ENCODE assay signal across 16 cellular contexts in genomic region chr14:41785696-41786095, GRCh38.
DNase-seq lines count a peak whose midpoint lies in the region; TF ChIP-seq lines count a peak whose summit lies in the region.
"Had no signal": no experiment of that assay in that cellular context is flagged by ENCODE, and none has a peak within 500 bp of the region (broad histone marks: within the 10 kb centered on the region; RNA-seq: fewer than 3 reads in every experiment).

No MANE protein-coding gene starts in this region.

- H3K36me3 Mint-ChIP-seq in activated naive CD8-positive, alpha-beta T cell treated with anti-CD3 and anti-CD28 coated beads for 36 hours, result no peaks in the 10 kb centered on the region

- no peaks in the 10 kb centered on the region for H3K9me3 ChIP-seq in WERI-Rb-1 (ENCODE audit: severe bottlenecking)
- H3K9me3 ChIP-seq: ascending aorta, esophagus squamous epithelium, lower lobe of right lung had no signal

- no peak overlapping the region for H3K4me3 ChIP-seq in LNCaP clone FGC (ENCODE audit: low read depth, low read length)
- no peak overlapping the region for H3K4me3 ChIP-seq in WERI-Rb-1 (ENCODE audit: low read depth, low read length)
- H3K4me3 ChIP-seq: ascending aorta, esophagus squamous epithelium, lower lobe of right lung had no signal

- H3K27me3 Mint-ChIP-seq in activated naive CD8-positive, alpha-beta T cell treated with anti-CD3 and anti-CD28 coated beads for 36 hours, result no peaks in the 10 kb centered on the region
- H3K27me3 Mint-ChIP-seq: B cell had no signal

- TF ChIP-seq CTCF in LNCaP clone FGC (IDR thresholded peaks at IDR 0.05; ENCODE audit: control insufficient read depth, extremely low read depth, insufficient read depth), result peak; percentile 63
- no peak for TF ChIP-seq CTCF in WERI-Rb-1 (IDR thresholded peaks at IDR 0.05; ENCODE audit: low read depth, low read length)

- H3K9me3 Mint-ChIP-seq in activated naive CD8-positive, alpha-beta T cell treated with anti-CD3 and anti-CD28 coated beads for 36 hours, result no peaks in the 10 kb centered on the region
- H3K9me3 Mint-ChIP-seq: neural crest cell had no signal

- no peaks in the 10 kb centered on the region for H3K36me3 ChIP-seq in WERI-Rb-1
- H3K36me3 ChIP-seq: ascending aorta, esophagus squamous epithelium, lower lobe of right lung had no signal

- H3K27me3 ChIP-seq in WERI-Rb-1 (ENCODE audit: insufficient read depth, low read depth, severe bottlenecking), result peaks cover 4% of the 10 kb centered on the region
- H3K27me3 ChIP-seq: ascending aorta, esophagus squamous epithelium had no signal

- H3K27ac ChIP-seq in WERI-Rb-1, result no peak overlapping the region
- H3K27ac ChIP-seq in substantia nigra (ENCODE audit: low read depth, low read length, poor library complexity, severe bottlenecking), result no peak overlapping the region
- H3K27ac ChIP-seq: ascending aorta, esophagus squamous epithelium, lower lobe of right lung had no signal

- no peak overlapping the region for H3K4me3 Mint-ChIP-seq in activated naive CD8-positive, alpha-beta T cell treated with anti-CD3 and anti-CD28 coated beads for 36 hours
- H3K4me3 Mint-ChIP-seq: B cell, neural crest cell had no signal

- no peaks in the 10 kb centered on the region for H3K4me1 Mint-ChIP-seq in activated naive CD8-positive, alpha-beta T cell treated with anti-CD3 and anti-CD28 coated beads for 36 hours
- H3K4me1 Mint-ChIP-seq: B cell, neural crest cell had no signal

- DNase-seq in DMS153 (lab: John Stamatoyannopoulos, UW), result peak; percentile 48
- peak; percentile 2 for DNase-seq in LNCaP clone FGC (ENCODE audit: low read depth)
- peak; percentile 67 to 76 for DNase-seq in NCI-H524 (lab: John Stamatoyannopoulos, UW)
- peak; percentile 6 for DNase-seq in WERI-Rb-1
- no peak for DNase-seq in NAMALWA (ENCODE audit: low spot score)
- DNase-seq in substantia nigra (lab: John Stamatoyannopoulos, UW), result no peak
- DNase-seq in A172 (ENCODE audit: low spot score), result no peak
- no peak for DNase-seq in activated naive CD8-positive, alpha-beta T cell treated with anti-CD3 and anti-CD28 coated beads for 36 hours
- DNase-seq: activated CD4-positive, alpha-beta T cell treated with anti-CD3 and anti-CD28 coated beads for 48 hours; activated T-cell treated with anti-CD3 and anti-CD28 coated beads, Interleukin-2, amount 50 U/mL, for 48 hours; esophagus squamous epithelium; hypothalamus; lower lobe of right lung had no signal

- H3K27ac Mint-ChIP-seq in activated naive CD8-positive, alpha-beta T cell treated with anti-CD3 and anti-CD28 coated beads for 36 hours, result no peak overlapping the region
- H3K27ac Mint-ChIP-seq: B cell had no signal

Comparison
In these comparisons a context has a peak if more than half of its experiments do, and no peak if none do; other contexts are left out.
1. DNase-seq: peak in DMS153 (single experiment), LNCaP clone FGC (single experiment), NCI-H524 (2 of 2) and WERI-Rb-1 (single experiment); none in NAMALWA (single experiment), substantia nigra (0 of 49), A172 (single experiment) and activated naive CD8-positive, alpha-beta T cell treated with anti-CD3 and anti-CD28 coated beads for 36 hours (single experiment).